ENCODE assay signal across 9 cellular contexts in the genomic region with DNA sequence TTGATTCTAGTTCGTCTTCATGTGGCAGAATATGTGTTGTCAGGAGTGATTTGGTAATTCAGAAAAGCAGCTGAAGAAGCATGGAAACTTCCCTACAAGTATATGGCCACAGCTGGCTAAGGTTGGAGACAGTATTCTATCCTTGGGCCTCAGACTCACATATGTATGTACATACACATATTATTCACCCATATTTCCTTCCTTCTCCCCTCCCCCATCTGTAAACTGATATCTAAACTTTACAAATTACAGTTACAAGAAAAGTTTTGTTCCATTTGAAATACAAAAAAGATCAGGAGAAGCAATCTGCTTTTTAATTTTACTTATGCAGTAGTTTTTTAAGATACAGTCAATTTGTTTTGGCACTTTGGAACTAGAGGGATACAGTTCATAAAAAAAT. TPM values are rescaled to one million over a fixed set of nuclear protein-coding genes. Genes with fewer than 3 reads are reported as not detected.
A peak's percentile ranks its signal among the peaks of the same experiment; 100 is the strongest.
DNase-seq lines count a peak whose midpoint lies in the region; ATAC-seq and TF ChIP-seq lines count a peak whose summit lies in the region.
"Had no signal": no experiment of that assay in that cellular context is flagged by ENCODE, and none has a peak within 500 bp of the region (broad histone marks: within the 10 kb centered on the region; RNA-seq: fewer than 3 reads in every experiment).

No MANE protein-coding gene starts in this region.

- POLR2A ChIA-PET in Caco-2 (lab: Charles Lee): interaction anchor here (0.6 kb wide), 1 partner anchor 27 kb away, joined by 4 read pairs; no protein-coding TSS in a partner anchor

- no peaks in the 10 kb centered on the region for H3K9me3 Mint-ChIP-seq in Caco-2 (ENCODE audit: unreplicated experiment)
- no peaks in the 10 kb centered on the region for H3K9me3 Mint-ChIP-seq in natural killer cell treated with Interleukin-12 subunit alpha and Interleukin-12 subunit beta and Interleukin-15 and Interleukin-18, amount 100 ng/mL, for 72 hours

- no peaks in the 10 kb centered on the region for H3K27me3 Mint-ChIP-seq in Caco-2 (ENCODE audit: insufficient read depth, unreplicated experiment)
- H3K27me3 Mint-ChIP-seq in natural killer cell treated with Interleukin-12 subunit alpha and Interleukin-12 subunit beta and Interleukin-15 and Interleukin-18, amount 100 ng/mL, for 72 hours: no peaks in the 10 kb centered on the region

- H3K4me1 ChIP-seq in Caco-2 (peaks cover 43% of the 10 kb centered on the region), breast epithelium (peaks cover 0 to 11% of the 10 kb centered on the region in 2 donors)

- TF ChIP-seq CTCF in Caco-2 (IDR thresholded peaks at IDR 0.05; ENCODE audit: insufficient read depth in 1 of 2, low read depth in 1 of 2, low read length in 1 of 2, severe bottlenecking in 1 of 2, unreplicated experiment in 1 of 2) (no peak), breast epithelium (IDR thresholded peaks at IDR 0.05) (no peak)

- H3K36me3 Mint-ChIP-seq in Caco-2 (ENCODE audit: insufficient read depth, unreplicated experiment): peaks cover 77% of the 10 kb centered on the region
- H3K36me3 Mint-ChIP-seq in natural killer cell treated with Interleukin-12 subunit alpha and Interleukin-12 subunit beta and Interleukin-15 and Interleukin-18, amount 100 ng/mL, for 72 hours: peaks cover 15% of the 10 kb centered on the region

- H3K27ac Mint-ChIP-seq in Caco-2 (ENCODE audit: unreplicated experiment): peak overlapping the region; percentile 95
- H3K27ac Mint-ChIP-seq in natural killer cell treated with Interleukin-12 subunit alpha and Interleukin-12 subunit beta and Interleukin-15 and Interleukin-18, amount 100 ng/mL, for 72 hours: peak overlapping the region; percentile 98 to 99

- H3K36me3 ChIP-seq in Caco-2 (ENCODE audit: control insufficient read depth, insufficient read depth, low read length) (peaks cover 2% of the 10 kb centered on the region; the same call in 1 of the 2 replicates), KOPT-K1 (ENCODE audit: insufficient read depth, low read length) (peaks cover 37% of the 10 kb centered on the region), breast epithelium (no peaks in the 10 kb centered on the region)

- ATAC-seq in natural killer cell treated with Interleukin-12 subunit alpha and Interleukin-12 subunit beta and Interleukin-15 and Interleukin-18, amount 100 ng/mL, for 72 hours: no peak
- no peak for ATAC-seq in GM19395 (IDR thresholded peaks at IDR 0.05; ENCODE audit: unreplicated experiment)
- ATAC-seq: mucosa of descending colon had no signal

- no peak for TF ChIP-seq POLR2A in breast epithelium (IDR thresholded peaks at IDR 0.05)

- DNase-seq in Caco-2: no peak
- no peak for DNase-seq in breast epithelium (ENCODE audit: low spot score in 2 of 2)
- no peak for DNase-seq in natural killer cell treated with Interleukin-12 subunit alpha and Interleukin-12 subunit beta and Interleukin-15 and Interleukin-18, amount 100 ng/mL, for 72 hours (ENCODE audit: low spot score)
- no peak for DNase-seq in central memory CD4-positive, alpha-beta T cell
- no peak for DNase-seq in NCI-H345 treated with DMSO at 0.1 percent for 48 hours (lab: John Stamatoyannopoulos, UW; ENCODE audit: unreplicated experiment)
- DNase-seq in cerebellar nuclear complex (lab: John Stamatoyannopoulos, UW): no peak

- H3K9me3 ChIP-seq in Caco-2: no peaks in the 10 kb centered on the region
- H3K9me3 ChIP-seq in KOPT-K1 (ENCODE audit: insufficient read depth, low read length, poor library complexity, severe bottlenecking): no peaks in the 10 kb centered on the region
- peaks cover 0 to 5% of the 10 kb centered on the region in 2 donors for H3K9me3 ChIP-seq in breast epithelium
- H3K9me3 ChIP-seq: mucosa of descending colon had no signal

- CTCF ChIA-PET in Caco-2 (lab: Charles Lee): interaction anchor here (1.1 kb wide), 1 partner anchor 78 kb away, joined by 4 read pairs; no protein-coding TSS in a partner anchor

- H3K4me3 Mint-ChIP-seq in Caco-2 (ENCODE audit: unreplicated experiment): peak overlapping the region; percentile 98
- peak overlapping the region; percentile 95 for H3K4me3 Mint-ChIP-seq in natural killer cell treated with Interleukin-12 subunit alpha and Interleukin-12 subunit beta and Interleukin-15 and Interleukin-18, amount 100 ng/mL, for 72 hours

- no peaks in the 10 kb centered on the region for H3K27me3 ChIP-seq in Caco-2 (replicated peaks; ENCODE audit: control insufficient read depth, insufficient read depth, low read length)
- H3K27me3 ChIP-seq in breast epithelium: no peaks in the 10 kb centered on the region

- intact Hi-C loops in Caco-2 (cut with micrococcal nuclease; ENCODE audit: unreplicated experiment): loop anchor here (10.0 kb wide), 1 partner anchor 283 kb away; the partner anchor contains the start of gene OLA1
- intact Hi-C loops in breast epithelium (cut with DNase I; ENCODE audit: low total_unique reads): no loop called here

- peaks cover 44% of the 10 kb centered on the region for H3K4me1 Mint-ChIP-seq in Caco-2 (ENCODE audit: low read depth, unreplicated experiment)
- peaks cover 51 to 64% of the 10 kb centered on the region in 2 donors for H3K4me1 Mint-ChIP-seq in natural killer cell treated with Interleukin-12 subunit alpha and Interleukin-12 subunit beta and Interleukin-15 and Interleukin-18, amount 100 ng/mL, for 72 hours (ENCODE audit: low read depth in 2 of 2)

- no TSS peak for BruUV-seq in Caco-2 (replicated peaks; lab: Mats Ljungman, UMichigan)

- peak overlapping the region; percentile 98 for H3K4me3 ChIP-seq in Caco-2 (ENCODE audit: low read depth, low read length)
- peak overlapping the region in 2 of 3 donors; percentile 83 to 98 for H3K4me3 ChIP-seq in breast epithelium

- peak overlapping the region; percentile 100 for H3K27ac ChIP-seq in KOPT-K1 (ENCODE audit: low read depth, low read length, poor library complexity, severe bottlenecking)
- peak overlapping the region; percentile 99 for H3K27ac ChIP-seq in breast epithelium

RNA-seq across cellular contexts. Expression of gene SP3, which starts 3.1 kb away (rescaled TPM):
- total RNA-seq in Caco-2 (2022) (108 and 111 TPM in 2 replicates), breast epithelium (100 to 1,000 TPM; 104 to 174 (median 134) TPM)
- total RNA-seq in natural killer cell treated with Interleukin-12 subunit alpha and Interleukin-12 subunit beta and Interleukin-15 and Interleukin-18, amount 100 ng/mL, for 72 hours: 10 to 100 TPM; 89.5 to 99.5 TPM
